2 cellular contexts compared by ENCODE assay signal in genomic region chr16:67936124-67936875, GRCh38.
TF ChIP-seq lines count a peak whose summit lies in the region.

TSS of gene PSMB10 (minus strand) at chr16:67936850. CDS start at chr16:67936749, 101 bp downstream.

TF ChIP-seq in GM12891, 5 proteins besides CTCF, POLR2A, EP300 and RAD21:
- TF ChIP-seq POU2F2 (IDR thresholded peaks at IDR 0.05; ENCODE audit: low read depth, low read length): peak; percentile 46; the same call in 1 of the 2 replicates
- peak; percentile 6 for TF ChIP-seq PAX5 (IDR thresholded peaks at IDR 0.05; ENCODE audit: insufficient read depth, low read length, severe bottlenecking)
- no peak for TF ChIP-seq SPI1 (IDR thresholded peaks at IDR 0.05; ENCODE audit: low read depth, low read length)
- TF ChIP-seq POLR2AphosphoS5 (IDR thresholded peaks at IDR 0.05; ENCODE audit: low read depth, low read length): peak; percentile 69
- TF ChIP-seq TAF1 (IDR thresholded peaks at IDR 0.05; ENCODE audit: low read depth, low read length): peak; percentile 37; the same call in 1 of the 2 replicates

TF ChIP-seq in IMR-90, 13 proteins besides CTCF, POLR2A, EP300 and RAD21:
- TF ChIP-seq MXI1 (IDR thresholded peaks at IDR 0.05; ENCODE audit: borderline replicate concordance, low read depth, low read length): no peak
TF ChIP-seq in IMR-90: peak in this region for 0.
